ENCODE assay signal across 21 cellular contexts in the genomic region with DNA sequence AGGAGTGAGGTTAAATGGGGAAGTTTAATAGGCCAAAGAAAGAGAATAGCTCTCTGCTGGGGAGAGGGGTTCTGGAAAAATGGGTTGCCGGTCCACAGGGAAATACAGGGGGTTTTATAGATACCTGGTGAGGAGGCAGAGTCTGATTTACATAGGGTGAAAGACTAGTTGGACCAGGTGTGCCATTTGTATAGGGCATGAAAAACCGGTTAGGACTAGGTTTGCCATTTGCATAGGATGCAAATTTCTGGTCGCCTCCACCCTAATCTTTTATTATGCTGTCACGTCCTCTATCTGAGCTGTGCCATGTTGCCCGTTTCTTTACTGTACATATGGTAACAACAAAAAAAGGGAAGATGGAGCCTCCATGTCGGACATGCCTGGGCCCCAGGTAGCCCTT.
"Had no signal": no experiment of that assay in that cellular context is flagged by ENCODE, and none has a peak within 500 bp of the region (broad histone marks: within the 10 kb centered on the region; RNA-seq: fewer than 3 reads in every experiment).

No MANE protein-coding gene starts in this region.

- DNase-seq: cortex of kidney; dorsolateral prefrontal cortex; effector CD8-positive, alpha-beta T cell; esophagus squamous epithelium; foreskin fibroblast; glutamatergic neuron; immature natural killer cell; left ventricle myocardium inferior; lower lobe of right lung; occipital lobe; pancreas; right cardiac atrium; stimulated activated CD4-positive, alpha-beta T cell treated with anti-CD3 and anti-CD28 coated beads, Interleukin-12 subunit alpha, Interleukin-12 subunit beta, amount 100 ng/mL, for 4 hours; stimulated activated naive CD4-positive, alpha-beta T cell treated with Interleukin-2 at 50 U/mL for 16 hours; trophoblast cell had no signal

- H3K9me3 ChIP-seq: esophagus squamous epithelium, gastroesophageal sphincter, left ventricle myocardium inferior, lower lobe of right lung, pancreas had no signal

- H3K4me3 ChIP-seq: dorsolateral prefrontal cortex, esophagus squamous epithelium, gastroesophageal sphincter, left ventricle myocardium inferior, lower lobe of right lung, pancreas had no signal

- H3K27ac Mint-ChIP-seq: immature natural killer cell, memory B cell, mesothelial cell of epicardium, progenitor cell of endocrine pancreas had no signal

- H3K4me1 ChIP-seq: esophagus squamous epithelium, left ventricle myocardium inferior, lower lobe of right lung, pancreas had no signal

- H3K4me1 Mint-ChIP-seq: memory B cell had no signal

- H3K27me3 Mint-ChIP-seq: memory B cell; natural killer cell treated with Interleukin-12 subunit alpha and Interleukin-12 subunit beta and Interleukin-15 and Interleukin-18, amount 100 ng/mL, for 72 hours; progenitor cell of endocrine pancreas had no signal

- ATAC-seq: gastroesophageal sphincter; lower lobe of right lung; natural killer cell treated with Interleukin-12 subunit alpha and Interleukin-12 subunit beta and Interleukin-15 and Interleukin-18, amount 100 ng/mL, for 72 hours; pancreas; right cardiac atrium had no signal

- H3K4me3 Mint-ChIP-seq: immature natural killer cell; memory B cell; mesothelial cell of epicardium; natural killer cell treated with Interleukin-12 subunit alpha and Interleukin-12 subunit beta and Interleukin-15 and Interleukin-18, amount 100 ng/mL, for 72 hours had no signal

- H3K27ac ChIP-seq: epithelial cell of prostate, esophagus squamous epithelium, gastroesophageal sphincter, left ventricle myocardium inferior, lower lobe of right lung, pancreas had no signal

- H3K27me3 ChIP-seq: dorsolateral prefrontal cortex, esophagus squamous epithelium, gastroesophageal sphincter, pancreas had no signal

- H3K36me3 ChIP-seq: esophagus squamous epithelium, gastroesophageal sphincter, left ventricle myocardium inferior, lower lobe of right lung, pancreas had no signal

- H3K36me3 Mint-ChIP-seq: immature natural killer cell; memory B cell; mesothelial cell of epicardium; natural killer cell treated with Interleukin-12 subunit alpha and Interleukin-12 subunit beta and Interleukin-15 and Interleukin-18, amount 100 ng/mL, for 72 hours had no signal
